Comparison of ENCODE assay signal across 1 cellular context in the genomic region with DNA sequence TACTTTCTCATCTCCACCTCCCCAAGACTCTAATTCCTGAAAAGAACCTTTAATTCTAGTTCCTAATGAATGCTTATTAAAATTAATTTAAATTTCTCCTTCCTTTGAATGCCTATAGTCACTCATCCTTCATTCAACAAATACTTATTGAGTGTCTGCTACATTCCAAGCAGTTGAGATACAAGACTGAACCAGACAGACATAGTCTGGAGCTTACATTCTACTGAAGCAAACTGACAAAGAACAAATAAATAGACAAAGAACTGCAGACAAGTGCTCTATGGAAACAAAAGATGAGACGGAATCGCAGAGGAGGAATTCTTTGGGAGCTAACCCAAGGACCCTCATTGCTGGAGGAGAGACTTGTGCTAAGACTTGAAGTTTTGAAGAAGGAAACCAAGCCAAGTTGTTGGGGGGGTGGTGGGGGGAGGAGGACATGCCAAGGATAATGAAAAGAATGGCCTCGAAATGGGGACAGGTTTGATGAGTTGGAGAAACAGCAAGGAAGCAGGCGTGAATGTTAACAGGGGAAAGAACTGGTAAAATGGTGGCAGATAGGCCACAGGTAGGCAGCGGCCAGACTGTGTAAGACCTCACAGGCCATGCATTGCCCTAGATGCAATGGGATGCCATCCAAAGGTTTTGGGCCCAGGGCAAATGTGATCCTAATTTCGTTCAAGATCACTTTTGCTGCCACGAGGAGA.
TF ChIP-seq lines count a peak whose summit lies in the region.

No MANE protein-coding gene starts in this region.

TF ChIP-seq in HepG2, 621 proteins besides CTCF, POLR2A, EP300 and RAD21:
- TF ChIP-seq ZIK1 (CRISPR knock-in tag; IDR thresholded peaks at IDR 0.05; ENCODE audit: borderline replicate concordance, low read depth) (no peak), RFX3 (CRISPR knock-in tag; IDR thresholded peaks at IDR 0.05) (no peak), TOPORS (CRISPR knock-in tag; IDR thresholded peaks at IDR 0.05) (no peak), ZNF790 (CRISPR knock-in tag; IDR thresholded peaks at IDR 0.05; ENCODE audit: borderline replicate concordance) (0 out of 2 replicates have a peak, but pooled peaks have one; percentile 15), HDAC1 (CRISPR knock-in tag; IDR thresholded peaks at IDR 0.05) (no peak), SIX4 (CRISPR knock-in tag; IDR thresholded peaks at IDR 0.05) (no peak), ATF3 (CRISPR knock-in tag; IDR thresholded peaks at IDR 0.05) (no peak), ZFYVE20 (CRISPR knock-in tag; IDR thresholded peaks at IDR 0.05; ENCODE audit: borderline replicate concordance, low read depth) (no peak), MLX (CRISPR knock-in tag; IDR thresholded peaks at IDR 0.05) (no peak), ZNF615 (CRISPR knock-in tag; IDR thresholded peaks at IDR 0.05; ENCODE audit: borderline replicate concordance) (0 out of 2 replicates have a peak, but pooled peaks have one; percentile 50), GATAD1 (CRISPR knock-in tag; IDR thresholded peaks at IDR 0.05) (no peak), MXD1 (CRISPR knock-in tag; IDR thresholded peaks at IDR 0.05) (0 out of 2 replicates have a peak, but pooled peaks have one; percentile 17), HNF4A (CRISPR knock-in tag; IDR thresholded peaks at IDR 0.05) (no peak), ZNF776 (CRISPR knock-in tag; IDR thresholded peaks at IDR 0.05) (no peak), ZNF251 (CRISPR knock-in tag; IDR thresholded peaks at IDR 0.05) (no peak)
- TF ChIP-seq, protein P1, sequence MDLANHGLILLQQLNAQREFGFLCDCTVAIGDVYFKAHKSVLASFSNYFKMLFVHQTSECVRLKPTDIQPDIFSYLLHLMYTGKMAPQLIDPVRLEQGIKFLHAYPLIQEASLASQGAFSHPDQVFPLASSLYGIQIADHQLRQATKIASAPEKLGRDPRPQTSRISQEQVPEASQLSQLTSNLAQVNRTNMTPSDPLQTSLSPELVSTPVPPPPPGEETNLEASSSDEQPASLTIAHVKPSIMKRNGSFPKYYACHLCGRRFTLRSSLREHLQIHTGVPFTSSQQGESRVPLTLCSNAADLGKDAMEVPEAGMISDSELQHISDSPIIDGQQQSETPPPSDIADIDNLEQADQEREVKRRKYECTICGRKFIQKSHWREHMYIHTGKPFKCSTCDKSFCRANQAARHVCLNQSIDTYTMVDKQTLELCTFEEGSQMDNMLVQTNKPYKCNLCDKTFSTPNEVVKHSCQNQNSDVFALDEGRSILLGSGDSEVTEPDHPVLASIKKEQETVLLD (CRISPR knock-in tag; IDR thresholded peaks at IDR 0.05; ENCODE audit: low read depth) = peak; percentile 3; the same call in 1 of the 2 replicates
- TF ChIP-seq, protein P2, sequence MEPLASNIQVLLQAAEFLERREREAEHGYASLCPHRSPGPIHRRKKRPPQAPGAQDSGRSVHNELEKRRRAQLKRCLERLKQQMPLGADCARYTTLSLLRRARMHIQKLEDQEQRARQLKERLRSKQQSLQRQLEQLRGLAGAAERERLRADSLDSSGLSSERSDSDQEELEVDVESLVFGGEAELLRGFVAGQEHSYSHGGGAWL (CRISPR knock-in tag; IDR thresholded peaks at IDR 0.05) = no peak
